10 cellular contexts compared by ENCODE assay signal in genomic region chr11:18280438-18281046, GRCh38. TPM values are rescaled to one million over a fixed set of nuclear protein-coding genes. Genes with fewer than 3 reads are reported as not detected.
A peak's percentile ranks its signal among the peaks of the same experiment; 100 is the strongest.
DNase-seq lines count a peak whose midpoint lies in the region; ATAC-seq lines count a peak whose summit lies in the region.
"Had no signal": no experiment of that assay in that cellular context is flagged by ENCODE, and none has a peak within 500 bp of the region (broad histone marks: within the 10 kb centered on the region; RNA-seq: fewer than 3 reads in every experiment).

No MANE protein-coding gene starts in this region.

- CTCF ChIA-PET in activated CD4-positive, alpha-beta T cell treated with anti-CD3 and anti-CD28 coated beads, Interleukin-2, amount 10 ng/mL, durations not matched to agents 7 days and 5 days (lab: Charles Lee) = no interaction called here

- H3K27me3 Mint-ChIP-seq in activated CD4-positive, alpha-beta T cell treated with anti-CD3 and anti-CD28 coated beads, Interleukin-2, amount 10 ng/mL, durations not matched to agents 7 days and 5 days = no peaks in the 10 kb centered on the region
- H3K27me3 Mint-ChIP-seq in naive thymus-derived CD8-positive, alpha-beta T cell = no peaks in the 10 kb centered on the region

- peak overlapping the region; percentile 51 for H3K4me3 Mint-ChIP-seq in activated CD4-positive, alpha-beta T cell treated with anti-CD3 and anti-CD28 coated beads, Interleukin-2, amount 10 ng/mL, durations not matched to agents 7 days and 5 days
- peak overlapping the region in 3 of 10 donors; percentile 27 to 70 (median 37) for H3K4me3 Mint-ChIP-seq in naive thymus-derived CD8-positive, alpha-beta T cell

- POLR2A ChIA-PET in activated CD4-positive, alpha-beta T cell treated with anti-CD3 and anti-CD28 coated beads, Interleukin-2, amount 10 ng/mL, durations not matched to agents 7 days and 5 days (lab: Charles Lee) = no interaction called here
- POLR2A ChIA-PET in naive thymus-derived CD8-positive, alpha-beta T cell (lab: Charles Lee) = no interaction called here

- H3K36me3 Mint-ChIP-seq in activated CD4-positive, alpha-beta T cell treated with anti-CD3 and anti-CD28 coated beads, Interleukin-2, amount 10 ng/mL, durations not matched to agents 7 days and 5 days (ENCODE audit: low read depth) = peaks cover 48% of the 10 kb centered on the region
- peaks cover 0 to 67% (median 24%) of the 10 kb centered on the region in 3 donors for H3K36me3 Mint-ChIP-seq in naive thymus-derived CD8-positive, alpha-beta T cell

- H3K4me1 Mint-ChIP-seq in activated CD4-positive, alpha-beta T cell treated with anti-CD3 and anti-CD28 coated beads, Interleukin-2, amount 10 ng/mL, durations not matched to agents 7 days and 5 days = peaks cover 28% of the 10 kb centered on the region
- H3K4me1 Mint-ChIP-seq in naive thymus-derived CD8-positive, alpha-beta T cell = peaks cover 0 to 20% (median under 1%) of the 10 kb centered on the region in 4 donors

- no peak for DNase-seq in activated CD4-positive, alpha-beta T cell treated with anti-CD3 and anti-CD28 coated beads, Interleukin-2, amount 10 ng/mL, durations not matched to agents 7 days and 5 days
- DNase-seq in activated CD4-positive, alpha-beta T cell treated with anti-CD3 and anti-CD28 coated beads for 1 hour = no peak
- DNase-seq in naive thymus-derived CD8-positive, alpha-beta T cell = no peak
- DNase-seq in DMS79 (lab: John Stamatoyannopoulos, UW) = no peak
- DNase-seq in NCI-H146 (lab: John Stamatoyannopoulos, UW) = no peak
- DNase-seq in SKM-1 treated with dmso at 0.1 percent for 144 hours (lab: John Stamatoyannopoulos, UW; ENCODE audit: unreplicated experiment) = no peak
- DNase-seq: hypothalamus, NCI-H2029 had no signal

- H3K27ac Mint-ChIP-seq in activated CD4-positive, alpha-beta T cell treated with anti-CD3 and anti-CD28 coated beads, Interleukin-2, amount 10 ng/mL, durations not matched to agents 7 days and 5 days = peak overlapping the region; percentile 89
- H3K27ac Mint-ChIP-seq in naive thymus-derived CD8-positive, alpha-beta T cell = peak overlapping the region in 6 of 10 donors; percentile 45 to 89 (median 75)

- ATAC-seq in GM21786 (IDR thresholded peaks at IDR 0.05; ENCODE audit: unreplicated experiment) (peak; percentile 94), HG03520 (IDR thresholded peaks at IDR 0.05; ENCODE audit: unreplicated experiment) (peak; percentile 88)
- ATAC-seq in naive thymus-derived CD8-positive, alpha-beta T cell = no peak

- peaks cover 1% of the 10 kb centered on the region for H3K9me3 Mint-ChIP-seq in activated CD4-positive, alpha-beta T cell treated with anti-CD3 and anti-CD28 coated beads, Interleukin-2, amount 10 ng/mL, durations not matched to agents 7 days and 5 days
- H3K9me3 Mint-ChIP-seq in naive thymus-derived CD8-positive, alpha-beta T cell = no peaks in the 10 kb centered on the region

RNA-seq across cellular contexts. Expression of gene SAA1, which starts 14.5 kb away (rescaled TPM):
- not detected for total RNA-seq in activated CD4-positive, alpha-beta T cell treated with anti-CD3 and anti-CD28 coated beads, Interleukin-2, amount 10 ng/mL, durations not matched to agents 7 days and 5 days
- total RNA-seq in naive thymus-derived CD8-positive, alpha-beta T cell = not detected
- not detected for polyA plus RNA-seq in naive thymus-derived CD8-positive, alpha-beta T cell

RNA-seq across cellular contexts. Expression of gene SAA2, which starts 32.1 kb away (rescaled TPM):
- total RNA-seq in activated CD4-positive, alpha-beta T cell treated with anti-CD3 and anti-CD28 coated beads, Interleukin-2, amount 10 ng/mL, durations not matched to agents 7 days and 5 days = under 1 TPM in 1 of 2 experiments, not detected in 1; 0.27 TPM
- not detected for total RNA-seq in naive thymus-derived CD8-positive, alpha-beta T cell
- polyA plus RNA-seq in naive thymus-derived CD8-positive, alpha-beta T cell = not detected

RNA-seq across cellular contexts. Expression of gene HPS5, which starts 41.4 kb away (rescaled TPM):
- 10 to 100 TPM; 17.6 TPM for total RNA-seq in activated CD4-positive, alpha-beta T cell treated with anti-CD3 and anti-CD28 coated beads, Interleukin-2, amount 10 ng/mL, durations not matched to agents 7 days and 5 days
- total RNA-seq in naive thymus-derived CD8-positive, alpha-beta T cell = 10 to 100 TPM; 20.0 to 20.3 TPM
- 10 to 100 TPM; 11.6 to 12.2 (median 11.7) TPM for polyA plus RNA-seq in naive thymus-derived CD8-positive, alpha-beta T cell

RNA-seq across cellular contexts. Expression of gene GTF2H1, which starts 41.8 kb away (rescaled TPM):
- total RNA-seq in activated CD4-positive, alpha-beta T cell treated with anti-CD3 and anti-CD28 coated beads, Interleukin-2, amount 10 ng/mL, durations not matched to agents 7 days and 5 days = 10 to 100 TPM; 50.6 to 57.6 TPM
- 10 to 100 TPM; 40.8 to 48.6 TPM for total RNA-seq in naive thymus-derived CD8-positive, alpha-beta T cell
- polyA plus RNA-seq in naive thymus-derived CD8-positive, alpha-beta T cell = 10 to 100 TPM; 29.0 to 34.3 (median 29.0) TPM

RNA-seq across cellular contexts. Expression of gene SAA4, which starts 43.9 kb away (rescaled TPM):
- not detected for total RNA-seq in activated CD4-positive, alpha-beta T cell treated with anti-CD3 and anti-CD28 coated beads, Interleukin-2, amount 10 ng/mL, durations not matched to agents 7 days and 5 days
- not detected for total RNA-seq in naive thymus-derived CD8-positive, alpha-beta T cell
- not detected for polyA plus RNA-seq in naive thymus-derived CD8-positive, alpha-beta T cell

Comparison
In these comparisons a context has a peak if more than half of its experiments do, and no peak if none do; other contexts are left out.
1. ATAC-seq: peak in GM21786 (single experiment) and HG03520 (single experiment); none in naive thymus-derived CD8-positive, alpha-beta T cell (0 of 2).